19 cellular contexts compared by ENCODE assay signal in the genomic region with DNA sequence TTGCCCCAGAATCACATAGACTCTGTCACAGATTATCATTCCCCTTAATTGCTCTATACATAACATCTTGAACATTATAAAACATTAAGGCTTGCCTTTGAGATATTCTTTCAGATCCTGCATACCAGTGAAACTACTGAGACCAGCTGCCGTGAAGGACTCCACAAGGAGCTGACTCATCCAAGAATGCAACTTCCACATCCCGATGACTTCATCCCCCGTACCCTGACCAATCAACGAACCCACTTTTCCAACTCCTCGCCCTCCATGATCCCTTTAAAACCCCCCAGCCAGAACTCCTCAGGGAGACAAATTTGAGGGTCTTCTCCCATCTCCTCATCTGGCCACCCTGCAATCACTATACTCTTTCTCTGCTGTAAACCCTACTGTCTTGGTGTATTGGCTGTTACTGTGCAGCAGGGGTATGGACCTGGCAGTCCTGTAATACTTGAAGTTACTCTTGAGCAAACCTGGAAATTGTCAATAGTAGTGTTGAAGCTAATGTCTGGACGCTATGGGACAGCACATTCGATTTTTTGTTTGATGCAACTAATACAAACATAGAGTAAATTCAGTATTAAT. TPM values are rescaled to one million over a fixed set of nuclear protein-coding genes. Genes with fewer than 3 reads are reported as not detected.
A peak's percentile ranks its signal among the peaks of the same experiment; 100 is the strongest.
DNase-seq lines count a peak whose midpoint lies in the region; ATAC-seq and TF ChIP-seq lines count a peak whose summit lies in the region.
"Had no signal": no experiment of that assay in that cellular context is flagged by ENCODE, and none has a peak within 500 bp of the region (broad histone marks: within the 10 kb centered on the region; RNA-seq: fewer than 3 reads in every experiment).

No MANE protein-coding gene starts in this region.

- H2BK120ac ChIP-seq in IMR-90 (ENCODE audit: low read depth, low read length) = no peak overlapping the region

- H3K4me1 ChIP-seq in IMR-90 (ENCODE audit: control insufficient read depth, insufficient read depth, low read length) (no peaks in the 10 kb centered on the region), upper lobe of right lung (no peaks in the 10 kb centered on the region)
- H3K4me1 ChIP-seq: A549, Peyer's patch had no signal

- H4K8ac ChIP-seq in IMR-90 (ENCODE audit: low read depth in 2 of 2, low read length in 2 of 2) = no peak overlapping the region

- no peak overlapping the region for H2AFZ ChIP-seq in IMR-90 (replicated peaks; ENCODE audit: low read length, poor library complexity)

- dilution Hi-C loops in IMR-90 (cut with HindIII; ENCODE audit: low sequenced_read_pairs, unreplicated experiment) = no loop called here

- H2AK5ac ChIP-seq in IMR-90 (ENCODE audit: low read depth, low read length) = no peak overlapping the region

- no peak overlapping the region for H2AK9ac ChIP-seq in IMR-90 (replicated peaks; ENCODE audit: low read depth, low read length, poor library complexity)

- H3K4me3 ChIP-seq in IMR-90 (ENCODE audit: insufficient read depth, low read depth, low read length) (no peak overlapping the region), upper lobe of right lung (no peak overlapping the region), coronary artery (no peak overlapping the region)
- H3K4me3 ChIP-seq: A549, Peyer's patch had no signal

- no peak overlapping the region for H4K91ac ChIP-seq in IMR-90 (ENCODE audit: insufficient read depth, low read depth, low read length)

- H3K36me3 ChIP-seq in IMR-90 (ENCODE audit: control insufficient read depth, insufficient read depth, low read length) (no peaks in the 10 kb centered on the region), upper lobe of right lung (no peaks in the 10 kb centered on the region)
- H3K36me3 ChIP-seq: Peyer's patch had no signal

- TF ChIP-seq CTCF in IMR-90 (conservative IDR thresholded peaks at IDR 0.05; ENCODE audit: low read depth, low read length) (no peak), upper lobe of right lung (IDR thresholded peaks at IDR 0.05) (no peak), coronary artery (IDR thresholded peaks at IDR 0.05) (no peak)

- peaks cover 2% of the 10 kb centered on the region; the same call in 1 of the 2 replicates for H3K9me3 ChIP-seq in IMR-90 (ENCODE audit: control insufficient read depth, insufficient read depth, low read length)
- H3K9me3 ChIP-seq in upper lobe of right lung = no peaks in the 10 kb centered on the region

- in situ Hi-C loops in IMR-90 (cut with MboI; ENCODE audit: low sequenced_read_pairs) = no loop called here

- CTCF ChIA-PET in IMR-90 (lab: Yijun Ruan, JAX) = interaction anchor here (0.5 kb wide), 1 partner anchor 127 kb away, joined by 3 read pairs; no protein-coding TSS in a partner anchor

- intact Hi-C loops in IMR-90 (cut with micrococcal nuclease) = no loop called here
- intact Hi-C loops in upper lobe of right lung (cut with DNase I) = no loop called here

- no peaks in the 10 kb centered on the region for H3K79me1 ChIP-seq in IMR-90 (ENCODE audit: low read depth in 1 of 2, low read length in 2 of 2)

- peak; percentile 15 for DNase-seq in EH (ENCODE audit: low read depth)
- DNase-seq in IMR-90 = peak; percentile 7
- DNase-seq in astrocyte of the hippocampus (ENCODE audit: low read depth, low spot score) = peak; percentile 9
- peak; percentile 39 for DNase-seq in mesenteric fat pad (ENCODE audit: low spot score)
- DNase-seq in upper lobe of right lung = no peak
- no peak for DNase-seq in HuH-7 (ENCODE audit: low spot score)
- DNase-seq in putamen (ENCODE audit: low spot score) = no peak
- DNase-seq in coronary artery (ENCODE audit: low spot score) = no peak
- DNase-seq: Calu3, GF-D8, H9, KBM-7, NCI-H1092, NCI-H1694 treated with DMSO at 0.1 percent for 48 hours, NCI-H2171, NCI-H510A, Peyer's patch had no signal

- no peaks in the 10 kb centered on the region for H3K27me3 ChIP-seq in IMR-90 (ENCODE audit: control insufficient read depth, insufficient read depth, low read length)
- no peaks in the 10 kb centered on the region for H3K27me3 ChIP-seq in upper lobe of right lung
- H3K27me3 ChIP-seq: Peyer's patch had no signal

- H3K4ac ChIP-seq in IMR-90 (ENCODE audit: low read depth, low read length) = no peak overlapping the region

- H3K14ac ChIP-seq in IMR-90 (replicated peaks; ENCODE audit: low read depth, low read length) = no peak overlapping the region

- H3K9ac ChIP-seq in IMR-90 (ENCODE audit: low read depth, low read length) = no peak overlapping the region

- no peak overlapping the region for H4K5ac ChIP-seq in IMR-90 (ENCODE audit: low read depth, low read length)

- ATAC-seq in IMR-90 (ENCODE audit: low read depth) = no peak
- no peak for ATAC-seq in upper lobe of right lung
- ATAC-seq: A549 had no signal

- POLR2A ChIA-PET in IMR-90 (lab: Charles Lee; ENCODE audit: unreplicated experiment) = no interaction called here

- no peaks in the 10 kb centered on the region for H3K9me1 ChIP-seq in IMR-90 (ENCODE audit: insufficient read depth, low read length)

- no peak overlapping the region for H2BK20ac ChIP-seq in IMR-90 (ENCODE audit: low read depth, low read length)

- H4K20me1 ChIP-seq in IMR-90 (ENCODE audit: insufficient read depth, low read length) = no peaks in the 10 kb centered on the region

- H2BK15ac ChIP-seq in IMR-90 (ENCODE audit: low read depth, low read length) = no peak overlapping the region

- no peak overlapping the region for H3K23ac ChIP-seq in IMR-90 (ENCODE audit: low read depth, low read length)

- H2BK5ac ChIP-seq in IMR-90 (ENCODE audit: low read depth, low read length, poor library complexity, severe bottlenecking) = no peak overlapping the region

- H3K27ac ChIP-seq in IMR-90 (ENCODE audit: insufficient read depth, low read length) (no peak overlapping the region), upper lobe of right lung (no peak overlapping the region), coronary artery (no peak overlapping the region)
- H3K27ac ChIP-seq: A549, Peyer's patch had no signal

- H3K56ac ChIP-seq in IMR-90 (ENCODE audit: extremely low read depth, insufficient read depth, low read length) = no peak overlapping the region

- WGBS in IMR-90 (ENCODE audit: extremely low coverage in 2 of 2, insufficient read length in 1 of 2), 2 experiments = 40% methylated on average over 1 of the region's 7 CpGs; no CpG with 5 or more reads in 1 of the 2 experiments

- TF ChIP-seq POLR2A in IMR-90 (IDR thresholded peaks at IDR 0.05; ENCODE audit: low read depth, low read length) = no peak

- no peak overlapping the region for H3K18ac ChIP-seq in IMR-90 (ENCODE audit: low read depth, low read length)

- no peak for TF ChIP-seq RAD21 in IMR-90 (IDR thresholded peaks at IDR 0.05; ENCODE audit: low read length)

- no peak overlapping the region for H3K4me2 ChIP-seq in IMR-90 (ENCODE audit: low read depth, low read length)
- H3K4me2 ChIP-seq: A549 had no signal

- BruUV-seq in IMR-90 (replicated peaks; lab: Mats Ljungman, UMichigan) = no TSS peak

TF ChIP-seq in IMR-90, 13 proteins besides CTCF, POLR2A, EP300 and RAD21:
- no peak for TF ChIP-seq RFX5 (IDR thresholded peaks at IDR 0.05; ENCODE audit: low read depth, low read length)
- no peak for TF ChIP-seq MXI1 (IDR thresholded peaks at IDR 0.05; ENCODE audit: borderline replicate concordance, low read depth, low read length)
- TF ChIP-seq, protein P1, sequence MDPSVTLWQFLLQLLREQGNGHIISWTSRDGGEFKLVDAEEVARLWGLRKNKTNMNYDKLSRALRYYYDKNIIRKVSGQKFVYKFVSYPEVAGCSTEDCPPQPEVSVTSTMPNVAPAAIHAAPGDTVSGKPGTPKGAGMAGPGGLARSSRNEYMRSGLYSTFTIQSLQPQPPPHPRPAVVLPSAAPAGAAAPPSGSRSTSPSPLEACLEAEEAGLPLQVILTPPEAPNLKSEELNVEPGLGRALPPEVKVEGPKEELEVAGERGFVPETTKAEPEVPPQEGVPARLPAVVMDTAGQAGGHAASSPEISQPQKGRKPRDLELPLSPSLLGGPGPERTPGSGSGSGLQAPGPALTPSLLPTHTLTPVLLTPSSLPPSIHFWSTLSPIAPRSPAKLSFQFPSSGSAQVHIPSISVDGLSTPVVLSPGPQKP (IDR thresholded peaks at IDR 0.05; ENCODE audit: borderline replicate concordance, low read depth, low read length) = no peak
- TF ChIP-seq NFE2L2 (IDR thresholded peaks at IDR 0.05; ENCODE audit: low read depth, low read length) = no peak
- TF ChIP-seq FOS (IDR thresholded peaks at IDR 0.05; ENCODE audit: low read depth, low read length) = no peak
- no peak for TF ChIP-seq BHLHE40 (IDR thresholded peaks at IDR 0.05; ENCODE audit: low read depth, low read length)
- TF ChIP-seq CEBPB (IDR thresholded peaks at IDR 0.05; ENCODE audit: low read depth, low read length) = no peak
- TF ChIP-seq, protein P2, sequence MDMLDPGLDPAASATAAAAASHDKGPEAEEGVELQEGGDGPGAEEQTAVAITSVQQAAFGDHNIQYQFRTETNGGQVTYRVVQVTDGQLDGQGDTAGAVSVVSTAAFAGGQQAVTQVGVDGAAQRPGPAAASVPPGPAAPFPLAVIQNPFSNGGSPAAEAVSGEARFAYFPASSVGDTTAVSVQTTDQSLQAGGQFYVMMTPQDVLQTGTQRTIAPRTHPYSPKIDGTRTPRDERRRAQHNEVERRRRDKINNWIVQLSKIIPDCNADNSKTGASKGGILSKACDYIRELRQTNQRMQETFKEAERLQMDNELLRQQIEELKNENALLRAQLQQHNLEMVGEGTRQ (IDR thresholded peaks at IDR 0.05; ENCODE audit: low read depth, low read length) = no peak
- TF ChIP-seq MAZ (IDR thresholded peaks at IDR 0.05; ENCODE audit: borderline replicate concordance, low read depth, low read length) = no peak
- TF ChIP-seq RCOR1 (IDR thresholded peaks at IDR 0.05; ENCODE audit: insufficient replicate concordance, low read length) = no peak

RNA-seq across cellular contexts. Expression of a gene that starts 49.8 kb away (rescaled TPM):
- total RNA-seq in IMR-90 (2012; rRNA removed) (not detected in 2 replicates), mesenteric fat pad (not detected), upper lobe of right lung (not detected)
- polyA plus RNA-seq in IMR-90 (2012; rRNA removed) = not detected in 2 replicates
- polyA plus RNA-seq in IMR-90 (2012; cell fraction: cytosol; rRNA removed) = not detected in 2 replicates
- not detected in 2 replicates for polyA plus RNA-seq in IMR-90 (2012; cell fraction: nucleus; rRNA removed; ENCODE audit: low replicate concordance)
- total RNA-seq: Calu3, H9, MCF 10A, Peyer's patch had no signal
- polyA plus RNA-seq: A549 had no signal

Comparison
In these comparisons a context has a peak if more than half of its experiments do, and no peak if none do; other contexts are left out.
1. DNase-seq: peak in EH (single experiment), IMR-90 (single experiment), astrocyte of the hippocampus (single experiment) and mesenteric fat pad (single experiment); none in upper lobe of right lung (single experiment), HuH-7 (single experiment), putamen (single experiment) and coronary artery (single experiment).